Comparison of ENCODE assay signal across 1 cellular context in the genomic region with DNA sequence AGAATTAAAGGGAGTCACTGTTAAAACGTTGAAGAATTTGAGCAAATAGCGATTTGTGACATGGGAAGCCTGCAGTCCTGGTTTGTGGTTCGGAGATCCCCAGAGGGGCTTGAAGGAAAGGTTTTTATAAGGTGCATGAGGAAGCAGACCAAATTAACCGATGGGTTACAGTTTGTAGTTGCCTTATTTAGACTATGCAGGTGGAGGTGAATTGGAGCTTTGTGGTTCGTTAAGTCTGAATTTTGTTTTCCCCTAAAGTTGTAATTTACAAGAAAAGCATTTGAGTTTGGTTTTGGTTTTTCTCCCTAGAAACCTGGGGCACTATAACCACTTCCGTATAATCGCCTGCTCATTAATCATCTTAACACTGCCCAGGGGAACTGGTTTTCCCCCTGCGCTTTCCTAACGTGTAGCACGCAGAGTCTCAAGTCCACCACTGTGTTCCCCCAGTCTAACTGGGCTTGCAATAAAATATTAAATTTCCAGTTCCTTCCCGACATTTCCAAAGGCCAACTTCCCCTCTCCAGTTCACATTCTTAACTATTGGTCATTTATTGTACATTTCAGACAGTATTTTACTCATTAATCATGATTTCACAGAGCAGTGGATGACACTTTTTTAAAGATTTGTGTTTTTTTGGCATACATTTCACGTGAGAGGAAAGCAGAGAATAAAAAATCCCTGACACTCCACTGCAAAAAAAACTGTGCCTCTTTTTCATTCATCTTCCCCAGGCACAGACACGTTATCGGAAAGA.
TF ChIP-seq lines count a peak whose summit lies in the region.

No MANE protein-coding gene starts in this region.

TF ChIP-seq in K562, 482 proteins besides CTCF, POLR2A, EP300 and RAD21 (continued from another document and continues in another):
- TF ChIP-seq, protein P1, sequence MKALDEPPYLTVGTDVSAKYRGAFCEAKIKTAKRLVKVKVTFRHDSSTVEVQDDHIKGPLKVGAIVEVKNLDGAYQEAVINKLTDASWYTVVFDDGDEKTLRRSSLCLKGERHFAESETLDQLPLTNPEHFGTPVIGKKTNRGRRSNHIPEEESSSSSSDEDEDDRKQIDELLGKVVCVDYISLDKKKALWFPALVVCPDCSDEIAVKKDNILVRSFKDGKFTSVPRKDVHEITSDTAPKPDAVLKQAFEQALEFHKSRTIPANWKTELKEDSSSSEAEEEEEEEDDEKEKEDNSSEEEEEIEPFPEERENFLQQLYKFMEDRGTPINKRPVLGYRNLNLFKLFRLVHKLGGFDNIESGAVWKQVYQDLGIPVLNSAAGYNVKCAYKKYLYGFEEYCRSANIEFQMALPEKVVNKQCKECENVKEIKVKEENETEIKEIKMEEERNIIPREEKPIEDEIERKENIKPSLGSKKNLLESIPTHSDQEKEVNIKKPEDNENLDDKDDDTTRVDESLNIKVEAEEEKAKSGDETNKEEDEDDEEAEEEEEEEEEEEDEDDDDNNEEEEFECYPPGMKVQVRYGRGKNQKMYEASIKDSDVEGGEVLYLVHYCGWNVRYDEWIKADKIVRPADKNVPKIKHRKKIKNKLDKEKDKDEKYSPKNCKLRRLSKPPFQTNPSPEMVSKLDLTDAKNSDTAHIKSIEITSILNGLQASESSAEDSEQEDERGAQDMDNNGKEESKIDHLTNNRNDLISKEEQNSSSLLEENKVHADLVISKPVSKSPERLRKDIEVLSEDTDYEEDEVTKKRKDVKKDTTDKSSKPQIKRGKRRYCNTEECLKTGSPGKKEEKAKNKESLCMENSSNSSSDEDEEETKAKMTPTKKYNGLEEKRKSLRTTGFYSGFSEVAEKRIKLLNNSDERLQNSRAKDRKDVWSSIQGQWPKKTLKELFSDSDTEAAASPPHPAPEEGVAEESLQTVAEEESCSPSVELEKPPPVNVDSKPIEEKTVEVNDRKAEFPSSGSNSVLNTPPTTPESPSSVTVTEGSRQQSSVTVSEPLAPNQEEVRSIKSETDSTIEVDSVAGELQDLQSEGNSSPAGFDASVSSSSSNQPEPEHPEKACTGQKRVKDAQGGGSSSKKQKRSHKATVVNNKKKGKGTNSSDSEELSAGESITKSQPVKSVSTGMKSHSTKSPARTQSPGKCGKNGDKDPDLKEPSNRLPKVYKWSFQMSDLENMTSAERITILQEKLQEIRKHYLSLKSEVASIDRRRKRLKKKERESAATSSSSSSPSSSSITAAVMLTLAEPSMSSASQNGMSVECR (CRISPR knock-in tag; IDR thresholded peaks at IDR 0.05) = 0 out of 2 replicates have a peak, but pooled peaks have one; percentile 2
- TF ChIP-seq SETDB1 (IDR thresholded peaks at IDR 0.05; ENCODE audit: low read length) = no peak
- peak; percentile 23; the same call in 1 of the 2 replicates for TF ChIP-seq ETV1 (tag; conservative IDR thresholded peaks at IDR 0.05; ENCODE audit: low read depth)
- no peak for TF ChIP-seq ZKSCAN1 (IDR thresholded peaks at IDR 0.05; ENCODE audit: low read depth, low read length)
- TF ChIP-seq, protein P2, sequence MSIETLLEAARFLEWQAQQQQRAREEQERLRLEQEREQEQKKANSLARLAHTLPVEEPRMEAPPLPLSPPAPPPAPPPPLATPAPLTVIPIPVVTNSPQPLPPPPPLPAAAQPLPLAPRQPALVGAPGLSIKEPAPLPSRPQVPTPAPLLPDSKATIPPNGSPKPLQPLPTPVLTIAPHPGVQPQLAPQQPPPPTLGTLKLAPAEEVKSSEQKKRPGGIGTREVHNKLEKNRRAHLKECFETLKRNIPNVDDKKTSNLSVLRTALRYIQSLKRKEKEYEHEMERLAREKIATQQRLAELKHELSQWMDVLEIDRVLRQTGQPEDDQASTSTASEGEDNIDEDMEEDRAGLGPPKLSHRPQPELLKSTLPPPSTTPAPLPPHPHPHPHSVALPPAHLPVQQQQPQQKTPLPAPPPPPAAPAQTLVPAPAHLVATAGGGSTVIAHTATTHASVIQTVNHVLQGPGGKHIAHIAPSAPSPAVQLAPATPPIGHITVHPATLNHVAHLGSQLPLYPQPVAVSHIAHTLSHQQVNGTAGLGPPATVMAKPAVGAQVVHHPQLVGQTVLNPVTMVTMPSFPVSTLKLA (conservative IDR thresholded peaks at IDR 0.05) = no peak
- peak; percentile 90 for TF ChIP-seq SPI1 (IDR thresholded peaks at IDR 0.05; ENCODE audit: borderline replicate concordance, low read depth, low read length)
- no peak for TF ChIP-seq CTBP1 (IDR thresholded peaks at IDR 0.05; ENCODE audit: borderline replicate concordance)
- TF ChIP-seq, protein P3, sequence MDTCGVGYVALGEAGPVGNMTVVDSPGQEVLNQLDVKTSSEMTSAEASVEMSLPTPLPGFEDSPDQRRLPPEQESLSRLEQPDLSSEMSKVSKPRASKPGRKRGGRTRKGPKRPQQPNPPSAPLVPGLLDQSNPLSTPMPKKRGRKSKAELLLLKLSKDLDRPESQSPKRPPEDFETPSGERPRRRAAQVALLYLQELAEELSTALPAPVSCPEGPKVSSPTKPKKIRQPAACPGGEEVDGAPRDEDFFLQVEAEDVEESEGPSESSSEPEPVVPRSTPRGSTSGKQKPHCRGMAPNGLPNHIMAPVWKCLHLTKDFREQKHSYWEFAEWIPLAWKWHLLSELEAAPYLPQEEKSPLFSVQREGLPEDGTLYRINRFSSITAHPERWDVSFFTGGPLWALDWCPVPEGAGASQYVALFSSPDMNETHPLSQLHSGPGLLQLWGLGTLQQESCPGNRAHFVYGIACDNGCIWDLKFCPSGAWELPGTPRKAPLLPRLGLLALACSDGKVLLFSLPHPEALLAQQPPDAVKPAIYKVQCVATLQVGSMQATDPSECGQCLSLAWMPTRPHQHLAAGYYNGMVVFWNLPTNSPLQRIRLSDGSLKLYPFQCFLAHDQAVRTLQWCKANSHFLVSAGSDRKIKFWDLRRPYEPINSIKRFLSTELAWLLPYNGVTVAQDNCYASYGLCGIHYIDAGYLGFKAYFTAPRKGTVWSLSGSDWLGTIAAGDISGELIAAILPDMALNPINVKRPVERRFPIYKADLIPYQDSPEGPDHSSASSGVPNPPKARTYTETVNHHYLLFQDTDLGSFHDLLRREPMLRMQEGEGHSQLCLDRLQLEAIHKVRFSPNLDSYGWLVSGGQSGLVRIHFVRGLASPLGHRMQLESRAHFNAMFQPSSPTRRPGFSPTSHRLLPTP (IDR thresholded peaks at IDR 0.05; ENCODE audit: borderline replicate concordance, extremely low read depth, insufficient read length) = no peak
- no peak for TF ChIP-seq BHLHE40 (IDR thresholded peaks at IDR 0.05; ENCODE audit: low read length)
- no peak for TF ChIP-seq CEBPG (CRISPR knock-in tag; IDR thresholded peaks at IDR 0.05)
- TF ChIP-seq CEBPG (tag; conservative IDR thresholded peaks at IDR 0.05 in 1 of 2, IDR thresholded peaks at IDR 0.05 in 1 of 2) = no peak
- TF ChIP-seq SRSF3 (IDR thresholded peaks at IDR 0.05; ENCODE audit: insufficient read depth, low read length) = no peak
- no peak for TF ChIP-seq KDM4B (IDR thresholded peaks at IDR 0.05; ENCODE audit: borderline replicate concordance in 2 of 2, low read depth in 1 of 2)
- no peak for TF ChIP-seq GATA2 (CRISPR knock-in tag; IDR thresholded peaks at IDR 0.05)
- TF ChIP-seq, protein P4, sequence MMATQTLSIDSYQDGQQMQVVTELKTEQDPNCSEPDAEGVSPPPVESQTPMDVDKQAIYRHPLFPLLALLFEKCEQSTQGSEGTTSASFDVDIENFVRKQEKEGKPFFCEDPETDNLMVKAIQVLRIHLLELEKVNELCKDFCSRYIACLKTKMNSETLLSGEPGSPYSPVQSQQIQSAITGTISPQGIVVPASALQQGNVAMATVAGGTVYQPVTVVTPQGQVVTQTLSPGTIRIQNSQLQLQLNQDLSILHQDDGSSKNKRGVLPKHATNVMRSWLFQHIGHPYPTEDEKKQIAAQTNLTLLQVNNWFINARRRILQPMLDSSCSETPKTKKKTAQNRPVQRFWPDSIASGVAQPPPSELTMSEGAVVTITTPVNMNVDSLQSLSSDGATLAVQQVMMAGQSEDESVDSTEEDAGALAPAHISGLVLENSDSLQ (IDR thresholded peaks at IDR 0.05) = peak; percentile 90
- no peak for TF ChIP-seq ELF2 (CRISPR knock-in tag; IDR thresholded peaks at IDR 0.05)
- no peak for TF ChIP-seq WHSC1 (IDR thresholded peaks at IDR 0.05; ENCODE audit: low read length)
- peak; percentile 20 to 29; a peak in 2 of 4 replicates for TF ChIP-seq NRF1 (conservative IDR thresholded peaks at IDR 0.05 in 1 of 2, IDR thresholded peaks at IDR 0.05 in 1 of 2)
- TF ChIP-seq BRD4 (IDR thresholded peaks at IDR 0.05) = no peak
- no peak for TF ChIP-seq POU5F1 (IDR thresholded peaks at IDR 0.05; ENCODE audit: borderline replicate concordance, low read depth, low read length, partially characterized antibody)
- no peak for TF ChIP-seq ETV6 (IDR thresholded peaks at IDR 0.05; ENCODE audit: borderline replicate concordance in 1 of 2, low read depth in 2 of 2, low read length in 1 of 2)
- TF ChIP-seq ETV6 (CRISPR knock-in tag; IDR thresholded peaks at IDR 0.05; ENCODE audit: borderline replicate concordance) = no peak
- TF ChIP-seq BRD9 (IDR thresholded peaks at IDR 0.05; ENCODE audit: low read depth, partially characterized antibody) = no peak
- TF ChIP-seq TBP (optimal IDR thresholded peaks at IDR 0.05; ENCODE audit: low read depth, low read length) = no peak
- no peak for TF ChIP-seq MYBL2 (IDR thresholded peaks at IDR 0.05; ENCODE audit: low read depth)
- no peak for TF ChIP-seq MYBL2 (CRISPR knock-in tag; IDR thresholded peaks at IDR 0.05; ENCODE audit: borderline replicate concordance)
- TF ChIP-seq ZBTB17 (CRISPR knock-in tag; IDR thresholded peaks at IDR 0.05) = no peak
- TF ChIP-seq ELF1 (tag; IDR thresholded peaks at IDR 0.05) = peak; percentile 66
- TF ChIP-seq GATAD2A (IDR thresholded peaks at IDR 0.05) = no peak
- TF ChIP-seq, protein P5, sequence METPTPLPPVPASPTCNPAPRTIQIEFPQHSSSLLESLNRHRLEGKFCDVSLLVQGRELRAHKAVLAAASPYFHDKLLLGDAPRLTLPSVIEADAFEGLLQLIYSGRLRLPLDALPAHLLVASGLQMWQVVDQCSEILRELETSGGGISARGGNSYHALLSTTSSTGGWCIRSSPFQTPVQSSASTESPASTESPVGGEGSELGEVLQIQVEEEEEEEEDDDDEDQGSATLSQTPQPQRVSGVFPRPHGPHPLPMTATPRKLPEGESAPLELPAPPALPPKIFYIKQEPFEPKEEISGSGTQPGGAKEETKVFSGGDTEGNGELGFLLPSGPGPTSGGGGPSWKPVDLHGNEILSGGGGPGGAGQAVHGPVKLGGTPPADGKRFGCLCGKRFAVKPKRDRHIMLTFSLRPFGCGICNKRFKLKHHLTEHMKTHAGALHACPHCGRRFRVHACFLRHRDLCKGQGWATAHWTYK (CRISPR knock-in tag; IDR thresholded peaks at IDR 0.05) = no peak
- TF ChIP-seq KLF16 (IDR thresholded peaks at IDR 0.05) = no peak
- no peak for TF ChIP-seq BDP1 (IDR thresholded peaks at IDR 0.05; ENCODE audit: insufficient read depth, insufficient read length)
- no peak for TF ChIP-seq POLR2AphosphoS5 (IDR thresholded peaks at IDR 0.05; ENCODE audit: control insufficient read depth, insufficient read depth, low read depth, low read length)
- TF ChIP-seq, protein P6, sequence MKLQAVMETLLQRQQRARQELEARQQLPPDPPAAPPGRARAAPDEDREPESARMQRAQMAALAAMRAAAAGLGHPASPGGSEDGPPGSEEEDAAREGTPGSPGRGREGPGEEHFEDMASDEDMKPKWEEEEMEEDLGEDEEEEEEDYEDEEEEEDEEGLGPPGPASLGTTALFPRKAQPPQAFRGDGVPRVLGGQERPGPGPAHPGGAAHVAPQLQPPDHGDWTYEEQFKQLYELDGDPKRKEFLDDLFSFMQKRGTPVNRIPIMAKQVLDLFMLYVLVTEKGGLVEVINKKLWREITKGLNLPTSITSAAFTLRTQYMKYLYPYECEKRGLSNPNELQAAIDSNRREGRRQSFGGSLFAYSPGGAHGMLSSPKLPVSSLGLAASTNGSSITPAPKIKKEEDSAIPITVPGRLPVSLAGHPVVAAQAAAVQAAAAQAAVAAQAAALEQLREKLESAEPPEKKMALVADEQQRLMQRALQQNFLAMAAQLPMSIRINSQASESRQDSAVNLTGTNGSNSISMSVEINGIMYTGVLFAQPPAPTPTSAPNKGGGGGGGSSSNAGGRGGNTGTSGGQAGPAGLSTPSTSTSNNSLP (IDR thresholded peaks at IDR 0.05; ENCODE audit: borderline replicate concordance, low read depth, low read length) = 0 out of 2 replicates have a peak, but pooled peaks have one; percentile 9
- TF ChIP-seq, protein P7, sequence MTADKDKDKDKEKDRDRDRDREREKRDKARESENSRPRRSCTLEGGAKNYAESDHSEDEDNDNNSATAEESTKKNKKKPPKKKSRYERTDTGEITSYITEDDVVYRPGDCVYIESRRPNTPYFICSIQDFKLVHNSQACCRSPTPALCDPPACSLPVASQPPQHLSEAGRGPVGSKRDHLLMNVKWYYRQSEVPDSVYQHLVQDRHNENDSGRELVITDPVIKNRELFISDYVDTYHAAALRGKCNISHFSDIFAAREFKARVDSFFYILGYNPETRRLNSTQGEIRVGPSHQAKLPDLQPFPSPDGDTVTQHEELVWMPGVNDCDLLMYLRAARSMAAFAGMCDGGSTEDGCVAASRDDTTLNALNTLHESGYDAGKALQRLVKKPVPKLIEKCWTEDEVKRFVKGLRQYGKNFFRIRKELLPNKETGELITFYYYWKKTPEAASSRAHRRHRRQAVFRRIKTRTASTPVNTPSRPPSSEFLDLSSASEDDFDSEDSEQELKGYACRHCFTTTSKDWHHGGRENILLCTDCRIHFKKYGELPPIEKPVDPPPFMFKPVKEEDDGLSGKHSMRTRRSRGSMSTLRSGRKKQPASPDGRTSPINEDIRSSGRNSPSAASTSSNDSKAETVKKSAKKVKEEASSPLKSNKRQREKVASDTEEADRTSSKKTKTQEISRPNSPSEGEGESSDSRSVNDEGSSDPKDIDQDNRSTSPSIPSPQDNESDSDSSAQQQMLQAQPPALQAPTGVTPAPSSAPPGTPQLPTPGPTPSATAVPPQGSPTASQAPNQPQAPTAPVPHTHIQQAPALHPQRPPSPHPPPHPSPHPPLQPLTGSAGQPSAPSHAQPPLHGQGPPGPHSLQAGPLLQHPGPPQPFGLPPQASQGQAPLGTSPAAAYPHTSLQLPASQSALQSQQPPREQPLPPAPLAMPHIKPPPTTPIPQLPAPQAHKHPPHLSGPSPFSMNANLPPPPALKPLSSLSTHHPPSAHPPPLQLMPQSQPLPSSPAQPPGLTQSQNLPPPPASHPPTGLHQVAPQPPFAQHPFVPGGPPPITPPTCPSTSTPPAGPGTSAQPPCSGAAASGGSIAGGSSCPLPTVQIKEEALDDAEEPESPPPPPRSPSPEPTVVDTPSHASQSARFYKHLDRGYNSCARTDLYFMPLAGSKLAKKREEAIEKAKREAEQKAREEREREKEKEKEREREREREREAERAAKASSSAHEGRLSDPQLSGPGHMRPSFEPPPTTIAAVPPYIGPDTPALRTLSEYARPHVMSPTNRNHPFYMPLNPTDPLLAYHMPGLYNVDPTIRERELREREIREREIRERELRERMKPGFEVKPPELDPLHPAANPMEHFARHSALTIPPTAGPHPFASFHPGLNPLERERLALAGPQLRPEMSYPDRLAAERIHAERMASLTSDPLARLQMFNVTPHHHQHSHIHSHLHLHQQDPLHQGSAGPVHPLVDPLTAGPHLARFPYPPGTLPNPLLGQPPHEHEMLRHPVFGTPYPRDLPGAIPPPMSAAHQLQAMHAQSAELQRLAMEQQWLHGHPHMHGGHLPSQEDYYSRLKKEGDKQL (CRISPR knock-in tag; IDR thresholded peaks at IDR 0.05; ENCODE audit: borderline replicate concordance) = no peak
- TF ChIP-seq GTF2F1 (IDR thresholded peaks at IDR 0.05; ENCODE audit: low read depth, low read length) = no peak
- TF ChIP-seq STAT5A (IDR thresholded peaks at IDR 0.05; ENCODE audit: borderline replicate concordance, low read length) = no peak
- no peak for TF ChIP-seq MXI1 (IDR thresholded peaks at IDR 0.05; ENCODE audit: low read depth, low read length)
- no peak for TF ChIP-seq ZFP1 (CRISPR knock-in tag; IDR thresholded peaks at IDR 0.05)
- TF ChIP-seq GABPB1 (CRISPR knock-in tag; IDR thresholded peaks at IDR 0.05) = 0 out of 2 replicates have a peak, but pooled peaks have one; percentile 4
